In the genomic region with DNA sequence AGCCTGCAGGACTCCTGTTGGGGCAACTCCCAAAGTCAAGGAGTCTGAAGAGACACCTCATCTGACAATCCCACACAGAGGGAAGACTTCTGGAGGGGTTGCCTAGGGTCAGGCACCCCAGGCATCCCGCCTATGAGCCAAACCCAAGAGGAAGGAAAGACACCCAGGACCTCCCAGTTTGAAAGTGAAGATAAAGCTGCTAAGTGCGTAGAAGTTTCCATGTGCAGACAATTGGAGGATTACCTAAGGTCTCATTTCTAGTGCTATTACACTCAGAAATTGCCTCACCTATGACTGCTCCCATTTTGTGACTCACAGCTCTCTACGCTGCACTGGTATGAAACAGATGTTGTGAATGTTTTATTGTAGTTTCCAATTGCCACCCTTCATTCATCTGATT, we compare ENCODE assay signal across 20 cellular contexts.
DNase-seq lines count a peak whose midpoint lies in the region; ATAC-seq and TF ChIP-seq lines count a peak whose summit lies in the region.
"Had no signal": no experiment of that assay in that cellular context is flagged by ENCODE, and none has a peak within 500 bp of the region (broad histone marks: within the 10 kb centered on the region; RNA-seq: fewer than 3 reads in every experiment).

No MANE protein-coding gene starts in this region.

- H3K4me3 ChIP-seq in AG09309 (ENCODE audit: control insufficient read depth, low read depth, low read length), result no peak overlapping the region
- H3K4me3 ChIP-seq in astrocyte of the spinal cord (ENCODE audit: low read depth, low read length), result no peak overlapping the region
- H3K4me3 ChIP-seq: vagina had no signal

- ATAC-seq in HG02588 (IDR thresholded peaks at IDR 0.05; ENCODE audit: unreplicated experiment) (no peak), HG03108 (IDR thresholded peaks at IDR 0.05; ENCODE audit: unreplicated experiment) (no peak)
- ATAC-seq: activated T-cell treated with anti-CD3 and anti-CD28 coated beads, Interleukin-2, amount 50 U/mL, for 4 hours had no signal

- TF ChIP-seq CTCF in AG09309 (IDR thresholded peaks at IDR 0.05; ENCODE audit: control insufficient read depth, insufficient read depth, low read depth, low read length, missing control alignments) (no peak), astrocyte of the spinal cord (IDR thresholded peaks at IDR 0.05; ENCODE audit: low read depth, low read length) (no peak)

- in situ Hi-C loops in astrocyte of the spinal cord (cut with HindIII; ENCODE audit: low sequenced_read_pairs), result no loop called here

- DNase-seq in AG09309 (ENCODE audit: low read depth) (peak; percentile 81), HS-5 (ENCODE audit: low read depth) (peak; percentile 73), astrocyte of the spinal cord (ENCODE audit: low read depth, low spot score) (peak; percentile 19), iris pigment epithelial cell (ENCODE audit: low read depth) (peak; percentile 10), NCI-H146 (lab: John Stamatoyannopoulos, UW) (no peak), NCI-H1694 treated with DMSO at 0.1 percent for 48 hours (lab: John Stamatoyannopoulos, UW) (no peak)
- DNase-seq: activated T-cell treated with anti-CD3 and anti-CD28 coated beads, Interleukin-2, amount 50 U/mL, for 4 hours; amygdala; BE2C; DND-41; H7; kidney; MV-4-11; naive B cell; NCI-H2171; stimulated activated naive CD4-positive, alpha-beta T cell; T-helper 1 cell had no signal

Comparison
In these comparisons a context has a peak if more than half of its experiments do, and no peak if none do; other contexts are left out.
1. DNase-seq: peak in AG09309 (single experiment), HS-5 (single experiment), astrocyte of the spinal cord (single experiment) and iris pigment epithelial cell (single experiment); none in NCI-H146 (single experiment) and NCI-H1694 treated with DMSO at 0.1 percent for 48 hours (single experiment).